9 cellular contexts compared by ENCODE assay signal in the genomic region with DNA sequence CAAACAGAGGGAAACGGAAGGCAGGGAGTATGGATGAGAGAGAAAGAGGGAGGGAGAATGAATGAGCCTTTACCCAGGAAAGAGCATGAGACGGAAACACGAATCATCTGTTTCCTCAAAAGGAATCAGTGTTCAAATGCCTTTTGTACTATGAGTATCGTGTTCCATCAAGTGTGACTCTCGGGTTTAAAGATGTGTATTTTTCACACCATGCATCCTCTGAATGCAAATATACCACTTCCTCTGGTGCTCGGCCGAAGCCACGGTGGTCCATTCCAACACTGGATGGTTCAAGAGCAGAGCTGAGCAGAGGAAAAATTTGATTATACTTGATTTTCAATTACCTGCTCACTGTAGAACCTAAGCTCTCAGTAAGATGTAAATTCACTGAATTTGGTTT.
"Had no signal": no experiment of that assay in that cellular context is flagged by ENCODE, and none has a peak within 500 bp of the region (broad histone marks: within the 10 kb centered on the region; RNA-seq: fewer than 3 reads in every experiment).

No MANE protein-coding gene starts in this region.

- H3K4me1 ChIP-seq: esophagus muscularis mucosa had no signal

- H3K36me3 ChIP-seq: cardiac muscle cell, esophagus muscularis mucosa had no signal

- H3K9me3 ChIP-seq: esophagus muscularis mucosa had no signal

- DNase-seq: activated CD4-positive, CD25-positive, alpha-beta regulatory T cell treated with anti-CD3 and anti-CD28 coated beads, Interleukin-2, amount 50 U/mL, for 72 hours; effector CD8-positive, alpha-beta T cell; immature natural killer cell; left ventricle myocardium superior; stimulated activated naive CD4-positive, alpha-beta T cell; T1000 had no signal

- H3K27me3 ChIP-seq: cardiac muscle cell, esophagus muscularis mucosa had no signal

- FAIRE-seq: endothelial cell of umbilical vein had no signal

- H3K4me3 ChIP-seq: cardiac muscle cell, esophagus muscularis mucosa had no signal

- H3K27ac ChIP-seq: cardiac muscle cell, esophagus muscularis mucosa had no signal

- ATAC-seq: left ventricle myocardium superior had no signal
